In genomic region chr4:40350627-40351227, GRCh38 we compare ENCODE assay signal across 1 cellular context.
TF ChIP-seq lines count a peak whose summit lies in the region.

No MANE protein-coding gene starts in this region.

TF ChIP-seq in K562, 482 proteins besides CTCF, POLR2A, EP300 and RAD21 (continued from another document):
- TF ChIP-seq, protein P1, sequence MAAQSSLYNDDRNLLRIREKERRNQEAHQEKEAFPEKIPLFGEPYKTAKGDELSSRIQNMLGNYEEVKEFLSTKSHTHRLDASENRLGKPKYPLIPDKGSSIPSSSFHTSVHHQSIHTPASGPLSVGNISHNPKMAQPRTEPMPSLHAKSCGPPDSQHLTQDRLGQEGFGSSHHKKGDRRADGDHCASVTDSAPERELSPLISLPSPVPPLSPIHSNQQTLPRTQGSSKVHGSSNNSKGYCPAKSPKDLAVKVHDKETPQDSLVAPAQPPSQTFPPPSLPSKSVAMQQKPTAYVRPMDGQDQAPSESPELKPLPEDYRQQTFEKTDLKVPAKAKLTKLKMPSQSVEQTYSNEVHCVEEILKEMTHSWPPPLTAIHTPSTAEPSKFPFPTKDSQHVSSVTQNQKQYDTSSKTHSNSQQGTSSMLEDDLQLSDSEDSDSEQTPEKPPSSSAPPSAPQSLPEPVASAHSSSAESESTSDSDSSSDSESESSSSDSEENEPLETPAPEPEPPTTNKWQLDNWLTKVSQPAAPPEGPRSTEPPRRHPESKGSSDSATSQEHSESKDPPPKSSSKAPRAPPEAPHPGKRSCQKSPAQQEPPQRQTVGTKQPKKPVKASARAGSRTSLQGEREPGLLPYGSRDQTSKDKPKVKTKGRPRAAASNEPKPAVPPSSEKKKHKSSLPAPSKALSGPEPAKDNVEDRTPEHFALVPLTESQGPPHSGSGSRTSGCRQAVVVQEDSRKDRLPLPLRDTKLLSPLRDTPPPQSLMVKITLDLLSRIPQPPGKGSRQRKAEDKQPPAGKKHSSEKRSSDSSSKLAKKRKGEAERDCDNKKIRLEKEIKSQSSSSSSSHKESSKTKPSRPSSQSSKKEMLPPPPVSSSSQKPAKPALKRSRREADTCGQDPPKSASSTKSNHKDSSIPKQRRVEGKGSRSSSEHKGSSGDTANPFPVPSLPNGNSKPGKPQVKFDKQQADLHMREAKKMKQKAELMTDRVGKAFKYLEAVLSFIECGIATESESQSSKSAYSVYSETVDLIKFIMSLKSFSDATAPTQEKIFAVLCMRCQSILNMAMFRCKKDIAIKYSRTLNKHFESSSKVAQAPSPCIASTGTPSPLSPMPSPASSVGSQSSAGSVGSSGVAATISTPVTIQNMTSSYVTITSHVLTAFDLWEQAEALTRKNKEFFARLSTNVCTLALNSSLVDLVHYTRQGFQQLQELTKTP (IDR thresholded peaks at IDR 0.05; ENCODE audit: low read depth in 1 of 2, partially characterized antibody in 2 of 2): no peak
- TF ChIP-seq ZNF436 (CRISPR knock-in tag; IDR thresholded peaks at IDR 0.05) (no peak), TAF15 (IDR thresholded peaks at IDR 0.05; ENCODE audit: low read depth, low read length) (no peak), LARP7 (IDR thresholded peaks at IDR 0.05) (no peak), POLR2AphosphoS5 (IDR thresholded peaks at IDR 0.05; ENCODE audit: control insufficient read depth, insufficient read depth, low read depth, low read length) (no peak), TAL1 (IDR thresholded peaks at IDR 0.05) (no peak)
